In the genomic region with DNA sequence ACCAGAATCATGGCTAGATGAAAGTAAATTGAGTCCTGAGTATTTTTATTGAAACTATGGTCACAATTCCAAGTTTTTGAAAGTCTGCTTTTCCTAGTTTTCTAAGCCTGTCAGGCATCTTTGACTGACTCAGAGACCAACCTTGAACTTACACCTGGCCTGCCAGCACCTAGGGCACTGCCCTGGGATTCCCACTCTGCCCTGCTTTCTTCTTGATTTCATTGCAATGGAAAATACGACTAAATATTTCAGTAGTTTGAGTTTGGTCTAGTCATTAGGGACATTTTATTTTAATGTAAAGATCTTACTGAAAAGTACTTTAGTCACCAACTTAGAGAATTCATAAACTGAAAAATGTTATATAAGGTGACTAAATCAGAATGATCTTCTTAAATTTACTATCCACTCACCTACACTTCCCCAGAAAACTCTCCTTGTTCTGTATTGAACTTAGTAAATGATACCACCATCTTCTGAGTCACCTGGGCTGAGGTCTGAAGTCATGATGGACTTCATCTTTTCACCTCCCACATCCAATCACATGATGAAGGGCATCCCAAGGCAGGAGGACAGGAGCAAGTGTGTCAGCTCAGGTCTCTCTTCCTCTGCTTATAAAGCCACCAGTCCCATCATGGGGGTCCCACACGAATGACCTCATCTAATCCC, we compare ENCODE assay signal across 22 cellular contexts. TPM values are rescaled to one million over a fixed set of nuclear protein-coding genes. Genes with fewer than 3 reads are reported as not detected.
DNase-seq lines count a peak whose midpoint lies in the region; ATAC-seq lines count a peak whose summit lies in the region.
"Had no signal": no experiment of that assay in that cellular context is flagged by ENCODE, and none has a peak within 500 bp of the region (broad histone marks: within the 10 kb centered on the region; RNA-seq: fewer than 3 reads in every experiment).

No MANE protein-coding gene starts in this region.

- peak; percentile 92 for ATAC-seq in activated T-helper 17 cell treated with anti-CD3 and anti-CD28 coated beads, Interleukin-2, amount 50 U/mL, for 72 hours (replicated peaks)
- ATAC-seq in GM18868 (IDR thresholded peaks at IDR 0.05; ENCODE audit: unreplicated experiment) (no peak), HG03175 (IDR thresholded peaks at IDR 0.05; ENCODE audit: unreplicated experiment) (no peak)
- ATAC-seq: GM12878; naive thymus-derived CD4-positive, alpha-beta T cell; pancreas; sciatic nerve had no signal

- peak overlapping the region; percentile 74 for H3K27ac Mint-ChIP-seq in activated T-cell treated with anti-CD3 and anti-CD28 coated beads, Interleukin-2, amount 50 U/mL, for 24 hours
- H3K27ac Mint-ChIP-seq in activated T-helper 17 cell treated with anti-CD3 and anti-CD28 coated beads, Interleukin-2, amount 50 U/mL, for 72 hours, result peak overlapping the region; percentile 86
- H3K27ac Mint-ChIP-seq: CD4-positive, CD25-positive, alpha-beta regulatory T cell; endodermal cell; memory B cell; naive thymus-derived CD4-positive, alpha-beta T cell had no signal

- no peak for DNase-seq in activated T-cell treated with anti-CD3 and anti-CD28 coated beads, Interleukin-2, amount 50 U/mL, for 24 hours
- no peak for DNase-seq in activated T-cell treated with anti-CD3 and anti-CD28 coated beads, Interleukin-2, amount 50 U/mL, for 1 hour
- DNase-seq in SHP77 (lab: John Stamatoyannopoulos, UW), result no peak
- DNase-seq: CD4-positive, CD25-positive, alpha-beta regulatory T cell; DMS153; endodermal cell; hippocampal formation; Kasumi-1; kidney; naive thymus-derived CD4-positive, alpha-beta T cell; NCI-H1105; pancreas; stimulated activated CD4-positive, alpha-beta T cell treated with anti-CD3 and anti-CD28 coated beads, Interleukin-4, amount 100 ng/mL, for 1 hour; testis had no signal

- H3K4me3 ChIP-seq in HUES48 (ENCODE audit: low read depth, low read length) (no peak overlapping the region), skeletal muscle satellite cell (ENCODE audit: low read length) (no peak overlapping the region)
- H3K4me3 ChIP-seq: GM12878, pancreas, testis had no signal

- H3K4me2 ChIP-seq in skeletal muscle satellite cell (ENCODE audit: low read length), result peak overlapping the region; percentile 79

- H3K9me3 ChIP-seq in HUES48 (ENCODE audit: control insufficient read depth, insufficient read depth, low read length), result no peaks in the 10 kb centered on the region
- no peaks in the 10 kb centered on the region for H3K9me3 ChIP-seq in skeletal muscle satellite cell (replicated peaks; ENCODE audit: low read length)
- H3K9me3 ChIP-seq: pancreas, testis had no signal

- peaks cover 31% of the 10 kb centered on the region for H3K4me1 Mint-ChIP-seq in activated T-cell treated with anti-CD3 and anti-CD28 coated beads, Interleukin-2, amount 50 U/mL, for 24 hours (ENCODE audit: low read depth)
- peaks cover 20% of the 10 kb centered on the region for H3K4me1 Mint-ChIP-seq in activated T-helper 17 cell treated with anti-CD3 and anti-CD28 coated beads, Interleukin-2, amount 50 U/mL, for 72 hours

- H3K27ac ChIP-seq in HUES48 (ENCODE audit: low read depth, low read length), result peak overlapping the region; percentile 97
- H3K27ac ChIP-seq: pancreas, testis had no signal

- peaks cover 29% of the 10 kb centered on the region for H3K4me1 ChIP-seq in HUES48 (ENCODE audit: control insufficient read depth, insufficient read depth, low read length)
- peaks cover 36% of the 10 kb centered on the region for H3K4me1 ChIP-seq in skeletal muscle satellite cell (ENCODE audit: control insufficient read depth, insufficient read depth, low read length)
- H3K4me1 ChIP-seq: pancreas, testis had no signal

- H3K36me3 Mint-ChIP-seq in activated T-cell treated with anti-CD3 and anti-CD28 coated beads, Interleukin-2, amount 50 U/mL, for 24 hours (ENCODE audit: low read depth), result no peaks in the 10 kb centered on the region
- H3K36me3 Mint-ChIP-seq in activated T-helper 17 cell treated with anti-CD3 and anti-CD28 coated beads, Interleukin-2, amount 50 U/mL, for 72 hours (ENCODE audit: low read depth), result no peaks in the 10 kb centered on the region
- H3K36me3 Mint-ChIP-seq: CD4-positive, CD25-positive, alpha-beta regulatory T cell; memory B cell; naive thymus-derived CD4-positive, alpha-beta T cell had no signal

- H3K36me3 ChIP-seq in HUES48 (ENCODE audit: control insufficient read depth, insufficient read depth, low read length) (no peaks in the 10 kb centered on the region), skeletal muscle satellite cell (ENCODE audit: insufficient read depth, low read length) (no peaks in the 10 kb centered on the region)
- H3K36me3 ChIP-seq: pancreas had no signal

- H3K4me3 Mint-ChIP-seq in activated T-cell treated with anti-CD3 and anti-CD28 coated beads, Interleukin-2, amount 50 U/mL, for 24 hours, result no peak overlapping the region
- H3K4me3 Mint-ChIP-seq in activated T-helper 17 cell treated with anti-CD3 and anti-CD28 coated beads, Interleukin-2, amount 50 U/mL, for 72 hours, result peak overlapping the region; percentile 42
- H3K4me3 Mint-ChIP-seq: CD4-positive, CD25-positive, alpha-beta regulatory T cell; endodermal cell; memory B cell; naive thymus-derived CD4-positive, alpha-beta T cell had no signal

- H3K9me3 Mint-ChIP-seq in activated T-cell treated with anti-CD3 and anti-CD28 coated beads, Interleukin-2, amount 50 U/mL, for 24 hours, result no peaks in the 10 kb centered on the region
- H3K9me3 Mint-ChIP-seq in activated T-helper 17 cell treated with anti-CD3 and anti-CD28 coated beads, Interleukin-2, amount 50 U/mL, for 72 hours, result no peaks in the 10 kb centered on the region
- H3K9me3 Mint-ChIP-seq: CD4-positive, CD25-positive, alpha-beta regulatory T cell; endodermal cell; memory B cell; naive thymus-derived CD4-positive, alpha-beta T cell had no signal

- H3K27me3 ChIP-seq in HUES48 (ENCODE audit: control insufficient read depth, insufficient read depth, low read length) (no peaks in the 10 kb centered on the region), skeletal muscle satellite cell (ENCODE audit: control insufficient read depth, insufficient read depth, low read length) (no peaks in the 10 kb centered on the region)
- H3K27me3 ChIP-seq: pancreas, testis had no signal

- no peak overlapping the region for H3K9ac ChIP-seq in HUES48 (ENCODE audit: low read depth, low read length)
- H3K9ac ChIP-seq in skeletal muscle satellite cell (ENCODE audit: low read depth, low read length), result peak overlapping the region; percentile 84

- H3K27me3 Mint-ChIP-seq in activated T-cell treated with anti-CD3 and anti-CD28 coated beads, Interleukin-2, amount 50 U/mL, for 24 hours, result no peaks in the 10 kb centered on the region
- peaks cover 7% of the 10 kb centered on the region for H3K27me3 Mint-ChIP-seq in activated T-helper 17 cell treated with anti-CD3 and anti-CD28 coated beads, Interleukin-2, amount 50 U/mL, for 72 hours

RNA-seq across cellular contexts. Expression of a gene that starts 11.6 kb away (rescaled TPM):
- 10 to 100 TPM; 28.6 to 54.5 TPM for total RNA-seq in activated T-helper 17 cell treated with anti-CD3 and anti-CD28 coated beads, Interleukin-2, amount 50 U/mL, for 72 hours
- 63.9 and 64.7 TPM in 2 replicates for total RNA-seq in skeletal muscle satellite cell (2012; rRNA removed)

RNA-seq across cellular contexts. Expression of a gene that starts 57.1 kb away (rescaled TPM):
- 100 to 1,000 TPM in 1 of 2 donors, 10 to 100 TPM in 1; 31.6 to 159 TPM for total RNA-seq in activated T-helper 17 cell treated with anti-CD3 and anti-CD28 coated beads, Interleukin-2, amount 50 U/mL, for 72 hours
- total RNA-seq in skeletal muscle satellite cell (2012; rRNA removed), result 16.0 and 23.4 TPM in 2 replicates
